Comparison of ENCODE assay signal across 1 cellular context in the genomic region with DNA sequence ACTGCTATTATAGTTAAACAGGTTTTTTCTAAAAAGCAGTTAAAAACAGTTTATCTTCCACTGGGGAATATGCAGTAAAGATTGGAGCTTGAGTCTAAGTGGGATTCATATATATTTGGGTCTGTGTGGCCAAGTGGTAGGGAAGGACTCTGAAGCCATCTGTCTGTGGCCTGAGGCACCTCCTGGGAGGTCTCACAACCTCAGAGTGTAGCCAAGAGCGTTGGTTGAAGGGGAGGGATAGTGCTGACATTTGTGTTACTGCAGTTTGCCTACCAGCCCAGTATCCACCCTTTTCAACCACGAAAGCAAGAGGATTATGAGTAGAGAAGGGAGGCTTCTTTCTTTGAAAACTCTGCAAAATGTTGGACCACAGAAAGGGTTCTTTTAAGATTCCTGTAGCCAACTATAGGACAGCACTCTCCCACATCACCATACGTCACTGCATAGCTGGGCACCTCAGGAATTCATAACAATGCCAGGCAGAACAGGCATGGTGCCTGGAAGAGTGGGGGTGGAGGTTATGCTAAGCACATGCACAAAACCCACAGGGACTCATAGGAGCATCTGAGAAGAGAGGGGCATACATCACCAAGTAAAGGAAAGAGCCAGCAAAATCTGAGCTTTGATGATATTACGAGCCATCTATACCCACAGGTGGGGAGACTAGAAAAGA.
TF ChIP-seq lines count a peak whose summit lies in the region.

No MANE protein-coding gene starts in this region.

TF ChIP-seq in GM23338, 12 proteins besides CTCF, POLR2A, EP300 and RAD21 (continued from another document):
- TF ChIP-seq, protein P1, sequence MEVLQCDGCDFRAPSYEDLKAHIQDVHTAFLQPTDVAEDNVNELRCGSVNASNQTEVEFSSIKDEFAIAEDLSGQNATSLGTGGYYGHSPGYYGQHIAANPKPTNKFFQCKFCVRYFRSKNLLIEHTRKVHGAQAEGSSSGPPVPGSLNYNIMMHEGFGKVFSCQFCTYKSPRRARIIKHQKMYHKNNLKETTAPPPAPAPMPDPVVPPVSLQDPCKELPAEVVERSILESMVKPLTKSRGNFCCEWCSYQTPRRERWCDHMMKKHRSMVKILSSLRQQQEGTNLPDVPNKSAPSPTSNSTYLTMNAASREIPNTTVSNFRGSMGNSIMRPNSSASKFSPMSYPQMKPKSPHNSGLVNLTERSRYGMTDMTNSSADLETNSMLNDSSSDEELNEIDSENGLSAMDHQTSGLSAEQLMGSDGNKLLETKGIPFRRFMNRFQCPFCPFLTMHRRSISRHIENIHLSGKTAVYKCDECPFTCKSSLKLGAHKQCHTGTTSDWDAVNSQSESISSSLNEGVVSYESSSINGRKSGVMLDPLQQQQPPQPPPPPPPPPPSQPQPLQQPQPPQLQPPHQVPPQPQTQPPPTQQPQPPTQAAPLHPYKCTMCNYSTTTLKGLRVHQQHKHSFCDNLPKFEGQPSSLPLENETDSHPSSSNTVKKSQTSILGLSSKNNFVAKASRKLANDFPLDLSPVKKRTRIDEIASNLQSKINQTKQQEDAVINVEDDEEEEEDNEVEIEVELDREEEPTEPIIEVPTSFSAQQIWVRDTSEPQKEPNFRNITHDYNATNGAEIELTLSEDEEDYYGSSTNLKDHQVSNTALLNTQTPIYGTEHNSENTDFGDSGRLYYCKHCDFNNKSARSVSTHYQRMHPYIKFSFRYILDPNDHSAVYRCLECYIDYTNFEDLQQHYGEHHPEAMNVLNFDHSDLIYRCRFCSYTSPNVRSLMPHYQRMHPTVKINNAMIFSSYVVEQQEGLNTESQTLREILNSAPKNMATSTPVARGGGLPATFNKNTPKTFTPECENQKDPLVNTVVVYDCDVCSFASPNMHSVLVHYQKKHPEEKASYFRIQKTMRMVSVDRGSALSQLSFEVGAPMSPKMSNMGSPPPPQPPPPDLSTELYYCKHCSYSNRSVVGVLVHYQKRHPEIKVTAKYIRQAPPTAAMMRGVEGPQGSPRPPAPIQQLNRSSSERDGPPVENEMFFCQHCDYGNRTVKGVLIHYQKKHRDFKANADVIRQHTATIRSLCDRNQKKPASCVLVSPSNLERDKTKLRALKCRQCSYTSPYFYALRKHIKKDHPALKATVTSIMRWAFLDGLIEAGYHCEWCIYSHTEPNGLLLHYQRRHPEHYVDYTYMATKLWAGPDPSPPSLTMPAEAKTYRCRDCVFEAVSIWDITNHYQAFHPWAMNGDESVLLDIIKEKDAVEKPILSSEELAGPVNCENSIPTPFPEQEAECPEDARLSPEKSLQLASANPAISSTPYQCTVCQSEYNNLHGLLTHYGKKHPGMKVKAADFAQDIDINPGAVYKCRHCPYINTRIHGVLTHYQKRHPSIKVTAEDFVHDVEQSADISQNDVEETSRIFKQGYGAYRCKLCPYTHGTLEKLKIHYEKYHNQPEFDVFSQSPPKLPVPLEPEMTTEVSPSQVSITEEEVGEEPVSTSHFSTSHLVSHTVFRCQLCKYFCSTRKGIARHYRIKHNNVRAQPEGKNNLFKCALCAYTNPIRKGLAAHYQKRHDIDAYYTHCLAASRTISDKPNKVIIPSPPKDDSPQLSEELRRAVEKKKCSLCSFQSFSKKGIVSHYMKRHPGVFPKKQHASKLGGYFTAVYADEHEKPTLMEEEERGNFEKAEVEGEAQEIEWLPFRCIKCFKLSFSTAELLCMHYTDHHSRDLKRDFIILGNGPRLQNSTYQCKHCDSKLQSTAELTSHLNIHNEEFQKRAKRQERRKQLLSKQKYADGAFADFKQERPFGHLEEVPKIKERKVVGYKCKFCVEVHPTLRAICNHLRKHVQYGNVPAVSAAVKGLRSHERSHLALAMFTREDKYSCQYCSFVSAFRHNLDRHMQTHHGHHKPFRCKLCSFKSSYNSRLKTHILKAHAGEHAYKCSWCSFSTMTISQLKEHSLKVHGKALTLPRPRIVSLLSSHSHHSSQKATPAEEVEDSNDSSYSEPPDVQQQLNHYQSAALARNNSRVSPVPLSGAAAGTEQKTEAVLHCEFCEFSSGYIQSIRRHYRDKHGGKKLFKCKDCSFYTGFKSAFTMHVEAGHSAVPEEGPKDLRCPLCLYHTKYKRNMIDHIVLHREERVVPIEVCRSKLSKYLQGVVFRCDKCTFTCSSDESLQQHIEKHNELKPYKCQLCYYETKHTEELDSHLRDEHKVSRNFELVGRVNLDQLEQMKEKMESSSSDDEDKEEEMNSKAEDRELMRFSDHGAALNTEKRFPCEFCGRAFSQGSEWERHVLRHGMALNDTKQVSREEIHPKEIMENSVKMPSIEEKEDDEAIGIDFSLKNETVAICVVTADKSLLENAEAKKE (CRISPR knock-in tag; IDR thresholded peaks at IDR 0.05) = no peak
- no peak for TF ChIP-seq EZH2 (IDR thresholded peaks at IDR 0.05; ENCODE audit: low read depth, unreplicated experiment)
- TF ChIP-seq CREB1 (CRISPR knock-in tag; IDR thresholded peaks at IDR 0.05; ENCODE audit: low read depth) = no peak
